In the genomic region with DNA sequence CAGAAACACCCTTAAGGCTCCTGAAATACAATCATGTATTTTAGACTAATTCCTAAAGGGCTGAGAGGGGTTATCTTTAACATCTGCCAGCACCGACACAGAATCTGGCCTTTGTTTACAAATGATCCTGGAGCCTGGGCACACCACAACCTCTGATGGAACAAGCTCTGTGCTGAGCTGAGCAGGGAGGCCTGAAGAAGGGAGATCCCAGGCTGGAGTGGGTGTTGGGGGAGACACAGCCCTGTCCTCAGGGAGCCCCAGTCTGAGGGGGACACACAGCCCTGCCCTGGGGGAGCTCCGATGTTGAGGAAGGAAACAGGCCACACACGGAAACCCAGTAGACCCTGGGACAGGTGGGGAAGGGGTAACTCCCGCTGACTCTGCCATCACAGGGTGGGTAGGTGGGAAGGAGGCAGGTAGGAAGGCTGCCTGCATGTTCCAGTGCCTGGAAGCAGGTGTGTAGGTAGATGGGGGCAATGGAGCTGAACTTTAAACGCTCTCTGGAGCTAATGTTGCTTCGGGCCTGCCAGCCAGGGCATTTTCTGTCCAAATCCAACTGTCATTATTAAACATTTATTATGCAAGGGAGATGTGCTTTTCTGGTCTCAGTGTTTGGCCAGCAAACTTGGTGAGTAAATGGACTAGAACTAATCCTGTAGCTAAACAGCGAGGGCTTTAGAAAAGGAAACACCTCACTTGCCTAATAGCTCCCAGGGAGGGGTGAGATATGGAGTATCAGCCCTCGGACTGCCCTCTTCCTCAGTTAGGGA, we compare ENCODE assay signal across 1 cellular context.
TF ChIP-seq lines count a peak whose summit lies in the region.

No MANE protein-coding gene starts in this region.

TF ChIP-seq in HepG2, 621 proteins besides CTCF, POLR2A, EP300 and RAD21 (continued from another document and continues in another):
- TF ChIP-seq, protein P1, sequence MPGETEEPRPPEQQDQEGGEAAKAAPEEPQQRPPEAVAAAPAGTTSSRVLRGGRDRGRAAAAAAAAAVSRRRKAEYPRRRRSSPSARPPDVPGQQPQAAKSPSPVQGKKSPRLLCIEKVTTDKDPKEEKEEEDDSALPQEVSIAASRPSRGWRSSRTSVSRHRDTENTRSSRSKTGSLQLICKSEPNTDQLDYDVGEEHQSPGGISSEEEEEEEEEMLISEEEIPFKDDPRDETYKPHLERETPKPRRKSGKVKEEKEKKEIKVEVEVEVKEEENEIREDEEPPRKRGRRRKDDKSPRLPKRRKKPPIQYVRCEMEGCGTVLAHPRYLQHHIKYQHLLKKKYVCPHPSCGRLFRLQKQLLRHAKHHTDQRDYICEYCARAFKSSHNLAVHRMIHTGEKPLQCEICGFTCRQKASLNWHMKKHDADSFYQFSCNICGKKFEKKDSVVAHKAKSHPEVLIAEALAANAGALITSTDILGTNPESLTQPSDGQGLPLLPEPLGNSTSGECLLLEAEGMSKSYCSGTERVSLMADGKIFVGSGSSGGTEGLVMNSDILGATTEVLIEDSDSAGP (CRISPR knock-in tag; IDR thresholded peaks at IDR 0.05; ENCODE audit: borderline replicate concordance) = peak; percentile 68; the same call in 1 of the 2 replicates
- TF ChIP-seq SIX1 (CRISPR knock-in tag; IDR thresholded peaks at IDR 0.05; ENCODE audit: borderline replicate concordance) (no peak), ZNF225 (CRISPR knock-in tag; IDR thresholded peaks at IDR 0.05) (peak; percentile 67; the same call in 1 of the 2 replicates), ZSCAN21 (CRISPR knock-in tag; IDR thresholded peaks at IDR 0.05; ENCODE audit: borderline replicate concordance) (0 out of 2 replicates have a peak, but pooled peaks have one; percentile 12), ZNF878 (CRISPR knock-in tag; IDR thresholded peaks at IDR 0.05) (no peak), HOXA7 (CRISPR knock-in tag; IDR thresholded peaks at IDR 0.05) (0 out of 2 replicates have a peak, but pooled peaks have one; percentile 40), ZMYM3 (CRISPR knock-in tag; IDR thresholded peaks at IDR 0.05) (peak; percentile 72), ZNF292 (CRISPR knock-in tag; IDR thresholded peaks at IDR 0.05; ENCODE audit: borderline replicate concordance, low read depth) (0 out of 2 replicates have a peak, but pooled peaks have one; percentile 34), SAP130 (CRISPR knock-in tag; IDR thresholded peaks at IDR 0.05; ENCODE audit: low read depth) (0 out of 2 replicates have a peak, but pooled peaks have one; percentile 10), NFYB (CRISPR knock-in tag; IDR thresholded peaks at IDR 0.05) (no peak), ZNF317 (CRISPR knock-in tag; IDR thresholded peaks at IDR 0.05) (peak; percentile 40; the same call in 1 of the 2 replicates), ZNF781 (CRISPR knock-in tag; IDR thresholded peaks at IDR 0.05; ENCODE audit: borderline replicate concordance, not compliant biosample characterization) (peak; percentile 51), ZFX (CRISPR knock-in tag; IDR thresholded peaks at IDR 0.05; ENCODE audit: low read depth) (peak; percentile 43; the same call in 1 of the 2 replicates), CHD2 (IDR thresholded peaks at IDR 0.05; ENCODE audit: low read depth, low read length) (no peak), PITX1 (CRISPR knock-in tag; IDR thresholded peaks at IDR 0.05) (peak; percentile 93), HDAC2 (CRISPR knock-in tag; IDR thresholded peaks at IDR 0.05) (peak; percentile 23; the same call in 1 of the 2 replicates), DNMT1 (CRISPR knock-in tag; IDR thresholded peaks at IDR 0.05) (no peak), KAT8 (CRISPR knock-in tag; IDR thresholded peaks at IDR 0.05) (0 out of 2 replicates have a peak, but pooled peaks have one; percentile 31), DMAP1 (CRISPR knock-in tag; IDR thresholded peaks at IDR 0.05) (no peak), MTA1 (CRISPR knock-in tag; IDR thresholded peaks at IDR 0.05; ENCODE audit: borderline replicate concordance) (0 out of 2 replicates have a peak, but pooled peaks have one; percentile 20), SRSF9 (IDR thresholded peaks at IDR 0.05; ENCODE audit: borderline replicate concordance, insufficient read depth, low read depth, low read length, poor library complexity, severe bottlenecking) (no peak), HIVEP1 (CRISPR knock-in tag; IDR thresholded peaks at IDR 0.05) (peak; percentile 53), ZFAT (CRISPR knock-in tag; conservative IDR thresholded peaks at IDR 0.05) (no peak)
- TF ChIP-seq, protein P2, sequence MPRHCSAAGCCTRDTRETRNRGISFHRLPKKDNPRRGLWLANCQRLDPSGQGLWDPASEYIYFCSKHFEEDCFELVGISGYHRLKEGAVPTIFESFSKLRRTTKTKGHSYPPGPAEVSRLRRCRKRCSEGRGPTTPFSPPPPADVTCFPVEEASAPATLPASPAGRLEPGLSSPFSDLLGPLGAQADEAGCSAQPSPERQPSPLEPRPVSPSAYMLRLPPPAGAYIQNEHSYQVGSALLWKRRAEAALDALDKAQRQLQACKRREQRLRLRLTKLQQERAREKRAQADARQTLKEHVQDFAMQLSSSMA (CRISPR knock-in tag; IDR thresholded peaks at IDR 0.05) = 0 out of 2 replicates have a peak, but pooled peaks have one; percentile 54
- TF ChIP-seq, protein P3, sequence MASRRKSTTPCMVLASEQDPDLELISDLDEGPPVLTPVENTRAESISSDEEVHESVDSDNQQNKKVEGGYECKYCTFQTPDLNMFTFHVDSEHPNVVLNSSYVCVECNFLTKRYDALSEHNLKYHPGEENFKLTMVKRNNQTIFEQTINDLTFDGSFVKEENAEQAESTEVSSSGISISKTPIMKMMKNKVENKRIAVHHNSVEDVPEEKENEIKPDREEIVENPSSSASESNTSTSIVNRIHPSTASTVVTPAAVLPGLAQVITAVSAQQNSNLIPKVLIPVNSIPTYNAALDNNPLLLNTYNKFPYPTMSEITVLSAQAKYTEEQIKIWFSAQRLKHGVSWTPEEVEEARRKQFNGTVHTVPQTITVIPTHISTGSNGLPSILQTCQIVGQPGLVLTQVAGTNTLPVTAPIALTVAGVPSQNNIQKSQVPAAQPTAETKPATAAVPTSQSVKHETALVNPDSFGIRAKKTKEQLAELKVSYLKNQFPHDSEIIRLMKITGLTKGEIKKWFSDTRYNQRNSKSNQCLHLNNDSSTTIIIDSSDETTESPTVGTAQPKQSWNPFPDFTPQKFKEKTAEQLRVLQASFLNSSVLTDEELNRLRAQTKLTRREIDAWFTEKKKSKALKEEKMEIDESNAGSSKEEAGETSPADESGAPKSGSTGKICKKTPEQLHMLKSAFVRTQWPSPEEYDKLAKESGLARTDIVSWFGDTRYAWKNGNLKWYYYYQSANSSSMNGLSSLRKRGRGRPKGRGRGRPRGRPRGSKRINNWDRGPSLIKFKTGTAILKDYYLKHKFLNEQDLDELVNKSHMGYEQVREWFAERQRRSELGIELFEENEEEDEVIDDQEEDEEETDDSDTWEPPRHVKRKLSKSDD (CRISPR knock-in tag; IDR thresholded peaks at IDR 0.05; ENCODE audit: low read depth) = no peak
- TF ChIP-seq, protein P4, sequence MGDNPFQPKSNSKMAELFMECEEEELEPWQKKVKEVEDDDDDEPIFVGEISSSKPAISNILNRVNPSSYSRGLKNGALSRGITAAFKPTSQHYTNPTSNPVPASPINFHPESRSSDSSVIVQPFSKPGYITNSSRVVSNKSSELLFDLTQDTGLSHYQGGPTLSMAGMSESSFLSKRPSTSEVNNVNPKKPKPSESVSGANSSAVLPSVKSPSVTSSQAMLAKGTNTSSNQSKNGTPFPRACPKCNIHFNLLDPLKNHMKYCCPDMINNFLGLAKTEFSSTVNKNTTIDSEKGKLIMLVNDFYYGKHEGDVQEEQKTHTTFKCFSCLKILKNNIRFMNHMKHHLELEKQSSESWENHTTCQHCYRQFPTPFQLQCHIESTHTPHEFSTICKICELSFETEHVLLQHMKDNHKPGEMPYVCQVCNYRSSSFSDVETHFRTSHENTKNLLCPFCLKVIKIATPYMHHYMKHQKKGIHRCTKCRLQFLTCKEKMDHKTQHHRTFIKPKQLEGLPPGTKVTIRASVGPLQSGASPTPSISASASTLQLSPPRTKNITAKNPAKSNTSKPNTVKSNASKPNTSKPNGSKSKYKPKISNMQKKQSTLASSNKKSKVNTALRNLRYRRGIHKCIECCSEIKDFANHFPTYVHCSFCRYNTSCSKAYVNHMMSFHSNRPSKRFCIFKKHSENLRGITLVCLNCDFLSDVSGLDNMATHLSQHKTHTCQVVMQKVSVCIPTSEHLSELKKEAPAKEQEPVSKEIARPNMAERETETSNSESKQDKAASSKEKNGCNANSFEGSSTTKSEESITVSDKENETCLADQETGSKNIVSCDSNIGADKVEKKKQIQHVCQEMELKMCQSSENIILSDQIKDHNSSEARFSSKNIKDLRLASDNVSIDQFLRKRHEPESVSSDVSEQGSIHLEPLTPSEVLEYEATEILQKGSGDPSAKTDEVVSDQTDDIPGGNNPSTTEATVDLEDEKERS (CRISPR knock-in tag; IDR thresholded peaks at IDR 0.05) = peak; percentile 49; the same call in 1 of the 2 replicates
- TF ChIP-seq, protein P5, sequence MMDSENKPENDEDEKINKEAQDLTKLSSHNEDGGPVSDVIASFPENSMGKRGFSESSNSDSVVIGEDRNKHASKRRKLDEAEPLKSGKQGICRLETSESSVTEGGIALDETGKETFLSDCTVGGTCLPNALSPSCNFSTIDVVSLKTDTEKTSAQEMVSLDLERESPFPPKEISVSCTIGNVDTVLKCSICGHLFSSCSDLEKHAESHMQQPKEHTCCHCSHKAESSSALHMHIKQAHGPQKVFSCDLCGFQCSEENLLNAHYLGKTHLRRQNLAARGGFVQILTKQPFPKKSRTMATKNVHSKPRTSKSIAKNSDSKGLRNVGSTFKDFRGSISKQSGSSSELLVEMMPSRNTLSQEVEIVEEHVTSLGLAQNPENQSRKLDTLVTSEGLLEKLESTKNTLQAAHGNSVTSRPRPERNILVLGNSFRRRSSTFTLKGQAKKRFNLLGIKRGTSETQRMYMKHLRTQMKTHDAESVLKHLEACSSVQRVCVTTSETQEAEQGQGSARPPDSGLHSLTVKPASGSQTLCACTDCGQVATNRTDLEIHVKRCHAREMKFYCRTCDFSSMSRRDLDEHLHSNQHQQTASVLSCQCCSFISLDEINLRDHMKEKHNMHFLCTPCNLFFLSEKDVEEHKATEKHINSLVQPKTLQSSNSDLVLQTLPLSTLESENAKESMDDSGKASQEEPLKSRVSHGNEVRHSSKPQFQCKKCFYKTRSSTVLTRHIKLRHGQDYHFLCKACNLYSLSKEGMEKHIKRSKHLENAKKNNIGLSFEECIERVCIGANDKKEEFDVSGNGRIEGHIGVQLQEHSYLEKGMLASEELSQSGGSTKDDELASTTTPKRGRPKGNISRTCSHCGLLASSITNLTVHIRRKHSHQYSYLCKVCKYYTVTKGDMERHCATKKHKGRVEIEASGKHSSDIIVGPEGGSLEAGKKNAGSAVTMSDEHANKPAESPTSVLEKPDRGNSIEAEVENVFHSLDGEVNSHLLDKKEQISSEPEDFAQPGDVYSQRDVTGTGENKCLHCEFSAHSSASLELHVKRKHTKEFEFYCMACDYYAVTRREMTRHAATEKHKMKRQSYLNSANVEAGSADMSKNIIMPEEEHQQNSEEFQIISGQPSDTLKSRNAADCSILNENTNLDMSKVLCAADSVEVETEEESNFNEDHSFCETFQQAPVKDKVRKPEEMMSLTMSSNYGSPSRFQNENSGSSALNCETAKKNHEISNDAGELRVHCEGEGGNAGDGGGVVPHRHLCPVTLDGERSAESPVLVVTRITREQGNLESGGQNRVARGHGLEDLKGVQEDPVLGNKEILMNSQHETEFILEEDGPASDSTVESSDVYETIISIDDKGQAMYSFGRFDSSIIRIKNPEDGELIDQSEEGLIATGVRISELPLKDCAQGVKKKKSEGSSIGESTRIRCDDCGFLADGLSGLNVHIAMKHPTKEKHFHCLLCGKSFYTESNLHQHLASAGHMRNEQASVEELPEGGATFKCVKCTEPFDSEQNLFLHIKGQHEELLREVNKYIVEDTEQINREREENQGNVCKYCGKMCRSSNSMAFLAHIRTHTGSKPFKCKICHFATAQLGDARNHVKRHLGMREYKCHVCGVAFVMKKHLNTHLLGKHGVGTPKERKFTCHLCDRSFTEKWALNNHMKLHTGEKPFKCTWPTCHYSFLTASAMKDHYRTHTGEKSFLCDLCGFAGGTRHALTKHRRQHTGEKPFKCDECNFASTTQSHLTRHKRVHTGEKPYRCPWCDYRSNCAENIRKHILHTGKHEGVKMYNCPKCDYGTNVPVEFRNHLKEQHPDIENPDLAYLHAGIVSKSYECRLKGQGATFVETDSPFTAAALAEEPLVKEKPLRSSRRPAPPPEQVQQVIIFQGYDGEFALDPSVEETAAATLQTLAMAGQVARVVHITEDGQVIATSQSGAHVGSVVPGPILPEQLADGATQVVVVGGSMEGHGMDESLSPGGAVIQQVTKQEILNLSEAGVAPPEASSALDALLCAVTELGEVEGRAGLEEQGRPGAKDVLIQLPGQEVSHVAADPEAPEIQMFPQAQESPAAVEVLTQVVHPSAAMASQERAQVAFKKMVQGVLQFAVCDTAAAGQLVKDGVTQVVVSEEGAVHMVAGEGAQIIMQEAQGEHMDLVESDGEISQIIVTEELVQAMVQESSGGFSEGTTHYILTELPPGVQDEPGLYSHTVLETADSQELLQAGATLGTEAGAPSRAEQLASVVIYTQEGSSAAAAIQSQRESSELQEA (CRISPR knock-in tag; IDR thresholded peaks at IDR 0.05; ENCODE audit: not compliant biosample characterization) = peak; percentile 31
- TF ChIP-seq, protein P6, sequence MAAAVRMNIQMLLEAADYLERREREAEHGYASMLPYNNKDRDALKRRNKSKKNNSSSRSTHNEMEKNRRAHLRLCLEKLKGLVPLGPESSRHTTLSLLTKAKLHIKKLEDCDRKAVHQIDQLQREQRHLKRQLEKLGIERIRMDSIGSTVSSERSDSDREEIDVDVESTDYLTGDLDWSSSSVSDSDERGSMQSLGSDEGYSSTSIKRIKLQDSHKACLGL (CRISPR knock-in tag; IDR thresholded peaks at IDR 0.05) = no peak
- TF ChIP-seq, protein P7, sequence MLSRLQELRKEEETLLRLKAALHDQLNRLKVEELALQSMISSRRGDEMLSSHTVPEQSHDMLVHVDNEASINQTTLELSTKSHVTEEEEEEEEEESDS (CRISPR knock-in tag; IDR thresholded peaks at IDR 0.05; ENCODE audit: borderline replicate concordance) = no peak
- TF ChIP-seq, protein P8, sequence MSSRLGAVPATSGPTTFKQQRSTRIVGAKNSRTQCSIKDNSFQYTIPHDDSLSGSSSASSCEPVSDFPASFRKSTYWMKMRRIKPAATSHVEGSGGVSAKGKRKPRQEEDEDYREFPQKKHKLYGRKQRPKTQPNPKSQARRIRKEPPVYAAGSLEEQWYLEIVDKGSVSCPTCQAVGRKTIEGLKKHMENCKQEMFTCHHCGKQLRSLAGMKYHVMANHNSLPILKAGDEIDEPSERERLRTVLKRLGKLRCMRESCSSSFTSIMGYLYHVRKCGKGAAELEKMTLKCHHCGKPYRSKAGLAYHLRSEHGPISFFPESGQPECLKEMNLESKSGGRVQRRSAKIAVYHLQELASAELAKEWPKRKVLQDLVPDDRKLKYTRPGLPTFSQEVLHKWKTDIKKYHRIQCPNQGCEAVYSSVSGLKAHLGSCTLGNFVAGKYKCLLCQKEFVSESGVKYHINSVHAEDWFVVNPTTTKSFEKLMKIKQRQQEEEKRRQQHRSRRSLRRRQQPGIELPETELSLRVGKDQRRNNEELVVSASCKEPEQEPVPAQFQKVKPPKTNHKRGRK (CRISPR knock-in tag; IDR thresholded peaks at IDR 0.05) = 0 out of 2 replicates have a peak, but pooled peaks have one; percentile 52
- TF ChIP-seq, protein P9, sequence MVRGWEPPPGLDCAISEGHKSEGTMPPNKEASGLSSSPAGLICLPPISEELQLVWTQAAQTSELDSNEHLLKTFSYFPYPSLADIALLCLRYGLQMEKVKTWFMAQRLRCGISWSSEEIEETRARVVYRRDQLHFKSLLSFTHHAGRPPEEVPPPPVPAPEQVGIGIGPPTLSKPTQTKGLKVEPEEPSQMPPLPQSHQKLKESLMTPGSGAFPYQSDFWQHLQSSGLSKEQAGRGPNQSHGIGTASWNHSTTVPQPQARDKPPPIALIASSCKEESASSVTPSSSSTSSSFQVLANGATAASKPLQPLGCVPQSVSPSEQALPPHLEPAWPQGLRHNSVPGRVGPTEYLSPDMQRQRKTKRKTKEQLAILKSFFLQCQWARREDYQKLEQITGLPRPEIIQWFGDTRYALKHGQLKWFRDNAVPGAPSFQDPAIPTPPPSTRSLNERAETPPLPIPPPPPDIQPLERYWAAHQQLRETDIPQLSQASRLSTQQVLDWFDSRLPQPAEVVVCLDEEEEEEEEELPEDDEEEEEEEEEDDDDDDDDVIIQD (CRISPR knock-in tag; IDR thresholded peaks at IDR 0.05; ENCODE audit: low read depth) = no peak
